ENCODE assay signal across 9 cellular contexts in the genomic region with DNA sequence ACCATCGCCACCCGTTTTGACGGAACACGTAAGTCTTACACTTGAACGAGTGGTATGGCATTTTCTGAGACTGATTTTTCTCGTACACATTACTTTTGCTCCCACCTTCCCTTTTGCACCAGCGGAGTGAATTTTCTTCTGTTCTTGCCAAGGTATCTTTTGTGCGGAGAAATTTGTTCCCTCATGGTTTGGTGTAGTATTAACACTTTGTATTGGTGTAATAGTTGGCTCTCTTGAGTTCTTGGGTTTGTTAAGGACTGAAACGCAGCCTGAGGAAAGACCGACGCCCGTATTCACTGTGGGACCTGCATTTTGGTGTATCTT. TPM values are rescaled to one million over a fixed set of nuclear protein-coding genes. Genes with fewer than 3 reads are reported as not detected.
DNase-seq lines count a peak whose midpoint lies in the region; ATAC-seq and FAIRE-seq lines count a peak whose summit lies in the region.
"Had no signal": no experiment of that assay in that cellular context is flagged by ENCODE, and none has a peak within 500 bp of the region (broad histone marks: within the 10 kb centered on the region; RNA-seq: fewer than 3 reads in every experiment).

No MANE protein-coding gene starts in this region.

- no peak for FAIRE-seq in small intestine (lab: Jason Lieb, UNC)
- FAIRE-seq: islet of Langerhans had no signal

- H3K27me3 ChIP-seq in iPS-15b (ENCODE audit: control insufficient read depth, insufficient read depth, low read length): peaks cover 7% of the 10 kb centered on the region
- peaks cover 0 to 2% of the 10 kb centered on the region in 2 donors for H3K27me3 ChIP-seq in small intestine (ENCODE audit: control insufficient read depth in 2 of 2, insufficient read depth in 2 of 2, low read length in 2 of 2)

- CTCF ChIA-PET in activated CD4-positive, alpha-beta memory T cell treated with anti-CD3 and anti-CD28 coated beads, Interleukin-2, amount 10 ng/mL, durations not matched to agents 7 days and 5 days (lab: Charles Lee): no interaction called here

- ATAC-seq in GM18907 (IDR thresholded peaks at IDR 0.05; ENCODE audit: unreplicated experiment): no peak

- peaks cover 22% of the 10 kb centered on the region for H3K4me1 Mint-ChIP-seq in activated CD4-positive, alpha-beta memory T cell treated with anti-CD3 and anti-CD28 coated beads, Interleukin-2, amount 10 ng/mL, durations not matched to agents 7 days and 5 days

- WGBS in small intestine, 3 donors: 4 to 5% (median 4%) methylated on average over 12 of the region's 12 CpGs

- H3K4me3 ChIP-seq in iPS-15b (ENCODE audit: low read depth, low read length): peak overlapping the region; percentile 90
- H3K4me3 ChIP-seq in small intestine (ENCODE audit: low read depth in 1 of 2, low read length in 2 of 2): no peak overlapping the region

- H3K27ac ChIP-seq in small intestine (ENCODE audit: low read depth in 1 of 2, low read length in 1 of 2): no peak overlapping the region

- peaks cover 3% of the 10 kb centered on the region for H3K9me3 Mint-ChIP-seq in activated CD4-positive, alpha-beta memory T cell treated with anti-CD3 and anti-CD28 coated beads, Interleukin-2, amount 10 ng/mL, durations not matched to agents 7 days and 5 days

- peaks cover 42% of the 10 kb centered on the region for H3K27me3 Mint-ChIP-seq in activated CD4-positive, alpha-beta memory T cell treated with anti-CD3 and anti-CD28 coated beads, Interleukin-2, amount 10 ng/mL, durations not matched to agents 7 days and 5 days

- DNase-seq in NCI-H1105 treated with DMSO at 0.1 percent for 48 hours (lab: John Stamatoyannopoulos, UW) (peak; percentile 25), NCI-H1105 (lab: John Stamatoyannopoulos, UW) (no peak), small intestine (peak; percentile 1), A172 (ENCODE audit: low spot score) (no peak), GM03348 (ENCODE audit: low spot score) (no peak)
- DNase-seq in activated CD4-positive, alpha-beta memory T cell treated with anti-CD3 and anti-CD28 coated beads, Interleukin-2, amount 10 ng/mL, durations not matched to agents 7 days and 5 days: no peak

- H3K9ac ChIP-seq in iPS-15b (ENCODE audit: low read depth, low read length): peak overlapping the region; percentile 56

- no peaks in the 10 kb centered on the region for H3K36me3 ChIP-seq in iPS-15b (ENCODE audit: control insufficient read depth, insufficient read depth, low read length)
- no peaks in the 10 kb centered on the region for H3K36me3 ChIP-seq in small intestine (ENCODE audit: control insufficient read depth in 2 of 2, insufficient read depth in 2 of 2, low read length in 2 of 2)

- peaks cover 6% of the 10 kb centered on the region for H3K36me3 Mint-ChIP-seq in activated CD4-positive, alpha-beta memory T cell treated with anti-CD3 and anti-CD28 coated beads, Interleukin-2, amount 10 ng/mL, durations not matched to agents 7 days and 5 days (ENCODE audit: low read depth)

- H3K4me1 ChIP-seq in iPS-15b (ENCODE audit: control insufficient read depth, insufficient read depth, low read length) (no peaks in the 10 kb centered on the region), small intestine (ENCODE audit: control insufficient read depth in 2 of 2, insufficient read depth in 1 of 2, low read depth in 1 of 2, low read length in 1 of 2) (peaks cover 0 to 4% of the 10 kb centered on the region in 2 donors)

- peak overlapping the region; percentile 47 for H3K4me3 Mint-ChIP-seq in activated CD4-positive, alpha-beta memory T cell treated with anti-CD3 and anti-CD28 coated beads, Interleukin-2, amount 10 ng/mL, durations not matched to agents 7 days and 5 days

- H3K27ac Mint-ChIP-seq in activated CD4-positive, alpha-beta memory T cell treated with anti-CD3 and anti-CD28 coated beads, Interleukin-2, amount 10 ng/mL, durations not matched to agents 7 days and 5 days: no peak overlapping the region

- no peaks in the 10 kb centered on the region for H3K9me3 ChIP-seq in iPS-15b (ENCODE audit: control insufficient read depth, insufficient read depth, low read length)
- H3K9me3 ChIP-seq in small intestine (ENCODE audit: control insufficient read depth, low read depth): no peaks in the 10 kb centered on the region

- POLR2A ChIA-PET in activated CD4-positive, alpha-beta memory T cell treated with anti-CD3 and anti-CD28 coated beads, Interleukin-2, amount 10 ng/mL, durations not matched to agents 7 days and 5 days (lab: Charles Lee): no interaction called here

RNA-seq across cellular contexts. Expression of a gene that starts 0.4 kb away (rescaled TPM):
- not detected for total RNA-seq in activated CD4-positive, alpha-beta memory T cell treated with anti-CD3 and anti-CD28 coated beads, Interleukin-2, amount 10 ng/mL, durations not matched to agents 7 days and 5 days
- polyA plus RNA-seq in small intestine: under 1 TPM in 1 of 3 donors, not detected in 2; 0.66 TPM
- not detected in 2 replicates for total RNA-seq in A172 (2014; rRNA removed; shearing (Covaris generic))

Comparison
In these comparisons a context has a peak if more than half of its experiments do, and no peak if none do; other contexts are left out.
1. DNase-seq: peak in NCI-H1105 treated with DMSO at 0.1 percent for 48 hours (single experiment) and small intestine (single experiment); none in NCI-H1105 (single experiment), activated CD4-positive, alpha-beta memory T cell treated with anti-CD3 and anti-CD28 coated beads, Interleukin-2, amount 10 ng/mL, durations not matched to agents 7 days and 5 days (single experiment), A172 (single experiment) and GM03348 (single experiment).